Comparison of ENCODE assay signal across 19 cellular contexts in genomic region chr18:63241739-63242138, GRCh38.
"Had no signal": no experiment of that assay in that cellular context is flagged by ENCODE, and none has a peak within 500 bp of the region (broad histone marks: within the 10 kb centered on the region; RNA-seq: fewer than 3 reads in every experiment).

No MANE protein-coding gene starts in this region.

- ATAC-seq: gastroesophageal sphincter, left ventricle myocardium superior, SK-N-SH treated with all-trans-retinoic acid at 6 μM for 48 hours, T-helper 17 cell had no signal

- H3K4me3 ChIP-seq: coronary artery, gastroesophageal sphincter, prostate gland, testis had no signal

- H3K27me3 Mint-ChIP-seq: activated B cell treated with CpG ODN at 0.5 μM for 24 hours; activated CD4-positive, alpha-beta T cell treated with anti-CD3 and anti-CD28 coated beads, Interleukin-2, amount 10 ng/mL, durations not matched to agents 7 days and 5 days; stimulated activated naive CD8-positive, alpha-beta T cell treated with anti-CD3 and anti-CD28 coated beads, Interleukin-15, Interleukin-2, amounts not matched to agents 100 ng/mL and 50 ng/mL, for 24 hours; T-helper 17 cell had no signal

- H3K9me3 ChIP-seq: gastroesophageal sphincter, prostate gland, testis had no signal

- H3K27me3 ChIP-seq: gastroesophageal sphincter, testis had no signal

- H3K27ac Mint-ChIP-seq: activated B cell treated with CpG ODN at 0.5 μM for 24 hours; activated CD4-positive, alpha-beta T cell treated with anti-CD3 and anti-CD28 coated beads, Interleukin-2, amount 10 ng/mL, durations not matched to agents 7 days and 5 days; stimulated activated naive CD8-positive, alpha-beta T cell treated with anti-CD3 and anti-CD28 coated beads, Interleukin-15, Interleukin-2, amounts not matched to agents 100 ng/mL and 50 ng/mL, for 24 hours; T-helper 17 cell had no signal

- FAIRE-seq: keratinocyte, TTC549, urothelium cell line had no signal

- H3K27ac ChIP-seq: coronary artery, gastroesophageal sphincter, prostate gland had no signal

- DNase-seq: activated B cell treated with CpG ODN at 0.5 μM for 24 hours; activated CD4-positive, alpha-beta T cell treated with anti-CD3 and anti-CD28 coated beads, Interleukin-2, amount 10 ng/mL, durations not matched to agents 7 days and 5 days; activated naive CD4-positive, alpha-beta T cell; central memory CD4-positive, alpha-beta T cell; effector CD8-positive, alpha-beta T cell; left ventricle myocardium superior; nucleus accumbens; stimulated activated CD4-positive, alpha-beta T cell treated with anti-CD3 and anti-CD28 coated beads, Interleukin-4, amount 100 ng/mL, for 1 hour; stimulated activated CD8-positive, alpha-beta memory T cell treated with anti-CD3 and anti-CD28 coated beads, Interleukin-4, amount 100 ng/mL, for 48 hours; T-helper 17 cell; testis had no signal

- H3K4me1 ChIP-seq: prostate gland had no signal

- H3K36me3 ChIP-seq: gastroesophageal sphincter, prostate gland had no signal

- H3K4me3 Mint-ChIP-seq: activated B cell treated with CpG ODN at 0.5 μM for 24 hours; activated CD4-positive, alpha-beta T cell treated with anti-CD3 and anti-CD28 coated beads, Interleukin-2, amount 10 ng/mL, durations not matched to agents 7 days and 5 days; stimulated activated naive CD8-positive, alpha-beta T cell treated with anti-CD3 and anti-CD28 coated beads, Interleukin-15, Interleukin-2, amounts not matched to agents 100 ng/mL and 50 ng/mL, for 24 hours; T-helper 17 cell had no signal
